In genomic region chr19:33041828-33042160, GRCh38 we compare ENCODE assay signal across 8 cellular contexts. TPM values are rescaled to one million over a fixed set of nuclear protein-coding genes. Genes with fewer than 3 reads are reported as not detected.
DNase-seq lines count a peak whose midpoint lies in the region; ATAC-seq, FAIRE-seq and TF ChIP-seq lines count a peak whose summit lies in the region.
"Not testable (repeated sequence)": the region's sequence is repeated elsewhere in the genome, so short reads cannot be mapped to it uniquely, and the experiment has no call there.

No MANE protein-coding gene starts in this region.

- H3K9ac ChIP-seq in HUES48 (ENCODE audit: low read depth, low read length): not testable (repeated sequence)
- peak overlapping the region; percentile 88 for H3K9ac ChIP-seq in HepG2 (ENCODE audit: insufficient read depth, low read depth, low read length)

- H3K27ac ChIP-seq in HUES48 (ENCODE audit: low read depth, low read length) (peak overlapping the region; percentile 72), SJSA1 (peak overlapping the region; percentile 92), epithelial cell of prostate (peak overlapping the region; percentile 47), HepG2 (ENCODE audit: extremely low read length, insufficient read depth, low read length) (peak overlapping the region; percentile 100), temporal lobe (ENCODE audit: low read depth, low read length) (peak overlapping the region; percentile 45)

- 7% methylated on average over 3 of the region's 3 CpGs for WGBS in HepG2 (ENCODE audit: low lambda C conversion rate)

- CTCF ChIA-PET in MCF 10A (lab: Yijun Ruan, JAX): interaction anchor here (0.6 kb wide), 1 partner anchor 26 kb away, joined by 4 read pairs; no protein-coding TSS in a partner anchor
- CTCF ChIA-PET in HepG2 (lab: Yijun Ruan, JAX; ENCODE audit: low intra/inter-chr PET ratio, low total read pairs): not testable (repeated sequence)

- not testable (repeated sequence) for TF ChIP-seq CTCF in MCF 10A (IDR thresholded peaks at IDR 0.05; ENCODE audit: unreplicated experiment); HepG2 (CRISPR knock-in tag; IDR thresholded peaks at IDR 0.05); nephron (IDR thresholded peaks at IDR 0.05; ENCODE audit: unreplicated experiment in 3 of 3)

- peak; percentile 33 for DNase-seq in COLO668 (lab: John Stamatoyannopoulos, UW; ENCODE audit: unreplicated experiment)
- not testable (repeated sequence) for DNase-seq in SJSA1 (ENCODE audit: low read depth in 1 of 2, low spot score in 2 of 2); MCF 10A (ENCODE audit: unreplicated experiment); epithelial cell of prostate (ENCODE audit: low read depth, low spot score); HepG2 (ENCODE audit: low spot score)

- POLR2A ChIA-PET in MCF 10A (lab: Yijun Ruan, JAX) (interaction anchor here (1.0 kb wide), 1 partner anchor 14 kb away, joined by 3 read pairs; no protein-coding TSS in a partner anchor), HepG2 (lab: Yijun Ruan, JAX) (interaction anchor here (0.8 to 6.2 kb wide), 15 partner anchors 7 to 261 kb away, joined by 3 to 53 read pairs (median 9); partner anchors contain the start of genes CEBPA, GPATCH1 and RHPN2)

- not testable (repeated sequence) for H3K36me3 ChIP-seq in HUES48 (ENCODE audit: control insufficient read depth, insufficient read depth, low read length)
- peaks cover 24% of the 10 kb centered on the region for H3K36me3 ChIP-seq in SJSA1
- H3K36me3 ChIP-seq in HepG2 (replicated peaks in 1 of 2; ENCODE audit: control insufficient read depth in 1 of 2, insufficient read depth in 2 of 2, low read length in 2 of 2): peaks cover 4 to 14% of the 10 kb centered on the region in 2 experiments; a peak in 4 of 5 replicates

- H3K4me3 ChIP-seq in HUES48 (ENCODE audit: low read depth, low read length); SJSA1: not testable (repeated sequence)
- peak overlapping the region in 1 of 3 experiments; percentile 24; a peak in 2 of 6 replicates for H3K4me3 ChIP-seq in HepG2 (replicated peaks in 1 of 3; ENCODE audit: insufficient read depth in 1 of 3, low read depth in 2 of 3, low read length in 3 of 3)

- not testable (repeated sequence) for H3K4me3 Mint-ChIP-seq in MCF 10A (ENCODE audit: unreplicated experiment); nephron

- not testable (repeated sequence) for BruUV-seq in MCF 10A (replicated peaks; lab: Mats Ljungman, UMichigan); HepG2 (replicated peaks; lab: Mats Ljungman, UMichigan)

- H2AFZ ChIP-seq in HepG2 (ENCODE audit: low read length): not testable (repeated sequence)

- not testable (repeated sequence) for TF ChIP-seq EP300 in HepG2 (IDR thresholded peaks at IDR 0.05; ENCODE audit: low read depth in 2 of 2, low read length in 2 of 2); HepG2 (CRISPR knock-in tag; IDR thresholded peaks at IDR 0.05; ENCODE audit: borderline replicate concordance)

- H3K9me3 ChIP-seq in HUES48 (ENCODE audit: control insufficient read depth, insufficient read depth, low read length); SJSA1 (replicated peaks); HepG2 (ENCODE audit: low read length): not testable (repeated sequence)

- H3K36me3 Mint-ChIP-seq in MCF 10A (ENCODE audit: insufficient read depth, unreplicated experiment): not testable (repeated sequence)
- peaks cover 14% of the 10 kb centered on the region for H3K36me3 Mint-ChIP-seq in nephron (ENCODE audit: low read depth)

- H3K4me1 ChIP-seq in HUES48 (ENCODE audit: control insufficient read depth, insufficient read depth, low read length): peaks cover 10% of the 10 kb centered on the region
- peaks cover 27% of the 10 kb centered on the region for H3K4me1 ChIP-seq in SJSA1 (replicated peaks)
- H3K4me1 ChIP-seq in HepG2 (ENCODE audit: insufficient read depth, low read length): peaks cover 73% of the 10 kb centered on the region

- TF ChIP-seq RAD21 in HepG2 (CRISPR knock-in tag; IDR thresholded peaks at IDR 0.05): not testable (repeated sequence)

- not testable (repeated sequence) for H3K27me3 Mint-ChIP-seq in MCF 10A (ENCODE audit: insufficient read depth, unreplicated experiment); nephron (ENCODE audit: low read depth)

- peaks cover 60% of the 10 kb centered on the region for H3K79me2 ChIP-seq in HepG2 (ENCODE audit: insufficient read depth, low read length)

- intact Hi-C loops in MCF 10A (cut with micrococcal nuclease); HepG2 (cut with micrococcal nuclease; ENCODE audit: unreplicated experiment): not testable (repeated sequence)

- not testable (repeated sequence) for H3K4me1 Mint-ChIP-seq in MCF 10A (ENCODE audit: insufficient read depth, unreplicated experiment); nephron

- H3K27ac Mint-ChIP-seq in MCF 10A (ENCODE audit: low read depth, unreplicated experiment) (peak overlapping the region; percentile 67), nephron (peak overlapping the region; percentile 93 to 97 (median 96))

- not testable (repeated sequence) for H4K20me1 ChIP-seq in HepG2 (ENCODE audit: insufficient read depth, low read length)

- TF ChIP-seq POLR2A in HepG2 (IDR thresholded peaks at IDR 0.05; ENCODE audit: insufficient read depth in 1 of 2, low read depth in 2 of 2, low read length in 2 of 2): not testable (repeated sequence)

- not testable (repeated sequence) for H3K9me3 Mint-ChIP-seq in MCF 10A (ENCODE audit: unreplicated experiment); nephron

- ATAC-seq in HepG2: not testable (repeated sequence)

- in situ Hi-C loops in HepG2 (cut with HindIII; ENCODE audit: extremely low pct_ligation_motif_present, low pct_unique_long_range_greater_than_20kb): not testable (repeated sequence)

- peak overlapping the region; percentile 77 for H3K4me2 ChIP-seq in HepG2 (ENCODE audit: low read depth, low read length)

- not testable (repeated sequence) for H3K27me3 ChIP-seq in HUES48 (ENCODE audit: control insufficient read depth, insufficient read depth, low read length); SJSA1 (replicated peaks); HepG2 (ENCODE audit: control insufficient read depth in 1 of 2, insufficient read depth in 2 of 2, low read length in 2 of 2)

- not testable (repeated sequence) for FAIRE-seq in HepG2 (lab: Jason Lieb, UNC)

RNA-seq across cellular contexts. Expression of gene RHPN2, which starts 22.9 kb away (rescaled TPM):
- total RNA-seq in SJSA1 (2014; rRNA removed; shearing (Covaris generic)): 42.1 and 49.2 TPM in 2 replicates
- total RNA-seq in MCF 10A (2022) (4.9 and 5.5 TPM in 2 replicates), HepG2 (2016; rRNA removed; fragmentation: Illumina TruSeq; extraction: Trizol) (20.3 and 21.6 TPM in 2 replicates), temporal lobe (3.0 TPM)
- total RNA-seq in HepG2 (2016; cell fraction: cytosol; rRNA removed; fragmentation: Illumina TruSeq; extraction: Trizol; ENCODE audit: low read depth): 2.9 and 3.0 TPM in 2 replicates
- total RNA-seq in HepG2 (2016; cell fraction: insoluble cytoplasmic fraction; rRNA removed; fragmentation: Illumina TruSeq; extraction: Trizol): 17.5 and 20.5 TPM in 2 replicates
- 6.8 and 7.0 TPM in 2 replicates for total RNA-seq in HepG2 (2016; cell fraction: membrane; rRNA removed; fragmentation: Illumina TruSeq; extraction: Trizol)
- 12.4 and 14.1 TPM in 2 replicates for total RNA-seq in HepG2 (2016; cell fraction: nucleus; rRNA removed; fragmentation: Illumina TruSeq; extraction: Trizol)
- polyA plus RNA-seq in HepG2 (2011; rRNA removed): 46.6 and 48.0 TPM in 2 replicates
- polyA plus RNA-seq in HepG2 (2011; cell fraction: cytosol; rRNA removed): 45.4 and 46.7 TPM in 2 replicates
- polyA plus RNA-seq in HepG2 (2011; cell fraction: nucleus; rRNA removed): 28.4 and 30.4 TPM in 2 replicates
- polyA plus RNA-seq in HepG2 (2012): 35.2 and 42.3 TPM in 2 replicates
- 0.79 and 0.82 TPM in 2 replicates for polyA plus RNA-seq in HepG2 (2016; cell fraction: cytosol; fragmentation: Illumina TruSeq; extraction: Trizol; ENCODE audit: low read depth)
- polyA plus RNA-seq in HepG2 (2016; cell fraction: insoluble cytoplasmic fraction; fragmentation: Illumina TruSeq; extraction: Trizol; ENCODE audit: low read depth): 20.4 and 24.3 TPM in 2 replicates
- polyA plus RNA-seq in HepG2 (2016; cell fraction: membrane; fragmentation: Illumina TruSeq; extraction: Trizol; ENCODE audit: low read depth): 2.7 and 3.3 TPM in 2 replicates
- polyA plus RNA-seq in HepG2 (2016; cell fraction: nucleus; fragmentation: Illumina TruSeq; extraction: Trizol; ENCODE audit: insufficient read depth, low read depth): 17.9 and 19.2 TPM in 2 replicates
- polyA minus RNA-seq in HepG2 (2011; rRNA and poly(A)+ RNA removed; ENCODE audit: low replicate concordance): 40.5 and 85.7 TPM in 2 replicates
- 49.3 and 53.6 TPM in 2 replicates for polyA minus RNA-seq in HepG2 (2011; cell fraction: cytosol; rRNA and poly(A)+ RNA removed)
- 29.4 and 36.8 TPM in 2 replicates for polyA minus RNA-seq in HepG2 (2011; cell fraction: nucleus; rRNA and poly(A)+ RNA removed)

RNA-seq across cellular contexts. Expression of gene GPATCH1, which starts 39.2 kb away (rescaled TPM):
- 12.1 and 18.3 TPM in 2 replicates for total RNA-seq in SJSA1 (2014; rRNA removed; shearing (Covaris generic))
- total RNA-seq in MCF 10A (2022) (5.1 and 6.6 TPM in 2 replicates), HepG2 (2016; rRNA removed; fragmentation: Illumina TruSeq; extraction: Trizol) (6.8 and 8.8 TPM in 2 replicates), temporal lobe (9.1 TPM)
- total RNA-seq in HepG2 (2016; cell fraction: cytosol; rRNA removed; fragmentation: Illumina TruSeq; extraction: Trizol; ENCODE audit: low read depth): 3.5 and 3.6 TPM in 2 replicates
- 6.7 and 8.0 TPM in 2 replicates for total RNA-seq in HepG2 (2016; cell fraction: insoluble cytoplasmic fraction; rRNA removed; fragmentation: Illumina TruSeq; extraction: Trizol)
- 3.0 and 3.3 TPM in 2 replicates for total RNA-seq in HepG2 (2016; cell fraction: membrane; rRNA removed; fragmentation: Illumina TruSeq; extraction: Trizol)
- total RNA-seq in HepG2 (2016; cell fraction: nucleus; rRNA removed; fragmentation: Illumina TruSeq; extraction: Trizol): 8.0 and 9.4 TPM in 2 replicates
- 6.4 and 6.9 TPM in 2 replicates for polyA plus RNA-seq in HepG2 (2011; rRNA removed)
- polyA plus RNA-seq in HepG2 (2011; cell fraction: cytosol; rRNA removed): 4.7 and 4.9 TPM in 2 replicates
- 6.1 and 8.1 TPM in 2 replicates for polyA plus RNA-seq in HepG2 (2011; cell fraction: nucleus; rRNA removed)
- 5.3 and 5.8 TPM in 2 replicates for polyA plus RNA-seq in HepG2 (2012)
- polyA plus RNA-seq in HepG2 (2016; cell fraction: cytosol; fragmentation: Illumina TruSeq; extraction: Trizol; ENCODE audit: low read depth): 0.41 and 0.49 TPM in 2 replicates
- 9.9 and 11.1 TPM in 2 replicates for polyA plus RNA-seq in HepG2 (2016; cell fraction: insoluble cytoplasmic fraction; fragmentation: Illumina TruSeq; extraction: Trizol; ENCODE audit: low read depth)
- polyA plus RNA-seq in HepG2 (2016; cell fraction: membrane; fragmentation: Illumina TruSeq; extraction: Trizol; ENCODE audit: low read depth): 1.2 and 1.4 TPM in 2 replicates
- 12.3 and 13.0 TPM in 2 replicates for polyA plus RNA-seq in HepG2 (2016; cell fraction: nucleus; fragmentation: Illumina TruSeq; extraction: Trizol; ENCODE audit: insufficient read depth, low read depth)
- 8.9 and 26.0 TPM in 2 replicates for polyA minus RNA-seq in HepG2 (2011; rRNA and poly(A)+ RNA removed; ENCODE audit: low replicate concordance)
- polyA minus RNA-seq in HepG2 (2011; cell fraction: cytosol; rRNA and poly(A)+ RNA removed): 4.7 and 6.5 TPM in 2 replicates
- polyA minus RNA-seq in HepG2 (2011; cell fraction: nucleus; rRNA and poly(A)+ RNA removed): 10.9 and 12.7 TPM in 2 replicates

Comparison
In these comparisons a context has a peak if more than half of its experiments do, and no peak if none do; other contexts are left out.
1. H3K27ac ChIP-seq: peak in every context shown above with its lines; median percentile 100 in HepG2; 92 in SJSA1; 72 in HUES48; 47 in epithelial cell of prostate; 45 in temporal lobe.